In the genomic region with DNA sequence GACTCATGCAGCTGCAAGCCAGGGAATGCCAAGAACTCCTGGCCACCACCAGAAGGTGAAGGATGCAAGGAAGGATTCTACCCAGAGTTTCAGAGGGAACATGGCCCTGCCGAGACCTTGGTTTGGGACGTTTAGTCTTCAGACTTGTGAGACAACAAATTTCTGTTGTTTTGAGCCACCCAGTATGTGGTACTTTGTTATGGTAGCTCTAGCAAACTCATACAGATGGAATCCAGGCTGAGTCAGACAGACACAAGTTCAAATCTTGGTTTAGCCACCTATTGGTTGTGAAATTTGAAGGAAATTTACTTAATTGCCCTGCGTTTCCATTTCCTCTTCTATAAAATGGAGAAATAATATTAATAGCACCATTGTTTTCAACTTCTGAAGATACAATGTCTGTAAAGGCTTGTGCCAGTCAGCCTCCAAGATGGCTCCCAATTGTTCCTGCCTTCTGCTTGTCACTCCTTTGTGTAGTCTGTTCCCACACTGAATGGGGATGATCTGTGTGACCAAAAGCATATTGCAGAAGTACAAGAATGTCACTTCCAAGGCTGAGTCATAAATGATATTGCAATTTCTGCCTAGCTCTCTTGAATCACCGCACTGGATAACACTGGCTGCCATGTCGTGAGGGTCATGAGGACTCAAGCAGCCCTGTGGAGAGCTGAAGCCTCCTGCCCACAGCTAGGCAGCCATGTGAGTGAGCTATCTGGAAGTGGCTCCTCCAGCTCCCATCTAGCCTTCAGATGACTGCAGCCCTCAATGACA, we compare ENCODE assay signal across 13 cellular contexts.
DNase-seq lines count a peak whose midpoint lies in the region; ATAC-seq, FAIRE-seq and TF ChIP-seq lines count a peak whose summit lies in the region.
"Had no signal": no experiment of that assay in that cellular context is flagged by ENCODE, and none has a peak within 500 bp of the region (broad histone marks: within the 10 kb centered on the region; RNA-seq: fewer than 3 reads in every experiment).

No MANE protein-coding gene starts in this region.

- peak overlapping the region; percentile 2 for H3K4me2 ChIP-seq in skeletal muscle satellite cell (ENCODE audit: low read length)

- TF ChIP-seq CTCF in fibroblast of mammary gland (conservative IDR thresholded peaks at IDR 0.05; ENCODE audit: control insufficient read depth, insufficient read depth, low read depth, low read length) (no peak), dorsolateral prefrontal cortex (IDR thresholded peaks at IDR 0.05 in 54 of 56, conservative IDR thresholded peaks at IDR 0.05 in 2 of 56; ENCODE audit: low read depth in 1 of 56, partially characterized antibody in 56 of 56) (no peak)

- H3K36me3 ChIP-seq in skeletal muscle satellite cell (ENCODE audit: insufficient read depth, low read length), result no peaks in the 10 kb centered on the region

- no peaks in the 10 kb centered on the region for H3K9me3 ChIP-seq in skeletal muscle satellite cell (replicated peaks; ENCODE audit: low read length)

- DNase-seq in H54 (ENCODE audit: insufficient read length, low spot score), result no peak
- DNase-seq in RPMI7951 (ENCODE audit: low read depth), result peak; percentile 45
- DNase-seq in fibroblast of mammary gland (ENCODE audit: low read depth), result peak; percentile 94
- no peak for DNase-seq in dorsolateral prefrontal cortex
- DNase-seq: activated naive CD4-positive, alpha-beta T cell treated with Interleukin-2 at 50 U/mL for 16 hours; NCI-H1436; NCI-H526 treated with DMSO at 0.1 percent for 48 hours; nucleus accumbens; Right ventricle myocardium superior had no signal

- TF ChIP-seq POLR2A in H54 (IDR thresholded peaks at IDR 0.05; ENCODE audit: low read depth, low read length), result no peak

- no peaks in the 10 kb centered on the region for H3K27me3 ChIP-seq in skeletal muscle satellite cell (ENCODE audit: control insufficient read depth, insufficient read depth, low read length)
- H3K27me3 ChIP-seq in dorsolateral prefrontal cortex, result no peaks in the 10 kb centered on the region

- ATAC-seq in GM21515 (IDR thresholded peaks at IDR 0.05; ENCODE audit: unreplicated experiment), result no peak
- ATAC-seq in HG03108 (IDR thresholded peaks at IDR 0.05; ENCODE audit: unreplicated experiment), result no peak

- peaks cover 47% of the 10 kb centered on the region for H3K4me1 ChIP-seq in skeletal muscle satellite cell (ENCODE audit: control insufficient read depth, insufficient read depth, low read length)

- peak overlapping the region; percentile 45 for H3K9ac ChIP-seq in skeletal muscle satellite cell (ENCODE audit: low read depth, low read length)

- H3K27ac ChIP-seq in dorsolateral prefrontal cortex, result no peak overlapping the region

- FAIRE-seq in H54 (lab: Jason Lieb, UNC), result peak; percentile 15
- FAIRE-seq: TTC549 had no signal

- H3K4me3 ChIP-seq in fibroblast of mammary gland (ENCODE audit: control insufficient read depth, low read depth, low read length), result no peak overlapping the region
- no peak overlapping the region for H3K4me3 ChIP-seq in skeletal muscle satellite cell (ENCODE audit: low read length)
- no peak overlapping the region for H3K4me3 ChIP-seq in dorsolateral prefrontal cortex

- intact Hi-C loops in dorsolateral prefrontal cortex (cut with DNase I), result no loop called here

Comparison
In these comparisons a context has a peak if more than half of its experiments do, and no peak if none do; other contexts are left out.
1. DNase-seq: peak in RPMI7951 (single experiment) and fibroblast of mammary gland (single experiment); none in H54 (single experiment) and dorsolateral prefrontal cortex (0 of 10).